ENCODE assay signal across 33 cellular contexts in genomic region chr2:208074610-208075356, GRCh38. TPM values are rescaled to one million over a fixed set of nuclear protein-coding genes. Genes with fewer than 3 reads are reported as not detected.
DNase-seq lines count a peak whose midpoint lies in the region; ATAC-seq and TF ChIP-seq lines count a peak whose summit lies in the region.
"Had no signal": no experiment of that assay in that cellular context is flagged by ENCODE, and none has a peak within 500 bp of the region (broad histone marks: within the 10 kb centered on the region; RNA-seq: fewer than 3 reads in every experiment).

No MANE protein-coding gene starts in this region.

- TF ChIP-seq POLR2A in IMR-90 (IDR thresholded peaks at IDR 0.05; ENCODE audit: low read depth, low read length) = no peak

- H3K79me1 ChIP-seq in IMR-90 (ENCODE audit: low read depth in 1 of 2, low read length in 2 of 2) (no peaks in the 10 kb centered on the region), mesendoderm (ENCODE audit: low read length) (no peaks in the 10 kb centered on the region)

- H3K4ac ChIP-seq in IMR-90 (ENCODE audit: low read depth, low read length) (no peak overlapping the region), mesendoderm (ENCODE audit: low read depth, low read length) (no peak overlapping the region)

- H2AK9ac ChIP-seq in IMR-90 (replicated peaks; ENCODE audit: low read depth, low read length, poor library complexity) = no peak overlapping the region

- H2BK15ac ChIP-seq in IMR-90 (ENCODE audit: low read depth, low read length) (no peak overlapping the region), mesendoderm (replicated peaks; ENCODE audit: low read depth) (no peak overlapping the region)

- no peak overlapping the region for H3K56ac ChIP-seq in IMR-90 (ENCODE audit: extremely low read depth, insufficient read depth, low read length)
- peak overlapping the region; percentile 42 for H3K56ac ChIP-seq in mesendoderm (ENCODE audit: low read length)

- CTCF ChIA-PET in IMR-90 (lab: Yijun Ruan, JAX) = no interaction called here

- no peak for TF ChIP-seq RAD21 in IMR-90 (IDR thresholded peaks at IDR 0.05; ENCODE audit: low read length)

- no peak for TF ChIP-seq CTCF in IMR-90 (conservative IDR thresholded peaks at IDR 0.05; ENCODE audit: low read depth, low read length)
- no peak for TF ChIP-seq CTCF in astrocyte of the spinal cord (IDR thresholded peaks at IDR 0.05; ENCODE audit: low read depth, low read length)

- no peak overlapping the region for H2AFZ ChIP-seq in IMR-90 (replicated peaks; ENCODE audit: low read length, poor library complexity)

- H3K9me1 ChIP-seq in IMR-90 (ENCODE audit: insufficient read depth, low read length) = no peaks in the 10 kb centered on the region

- 46% methylated on average over 3 of the region's 9 CpGs; no CpG with 5 or more reads in 1 of the 2 experiments for WGBS in IMR-90 (ENCODE audit: extremely low coverage in 2 of 2, insufficient read length in 1 of 2), 2 experiments
- WGBS in mesendoderm (ENCODE audit: extremely low coverage, insufficient coverage, low lambda C conversion rate) = no CpG with 5 or more reads among the region's 9 CpGs

- H2BK5ac ChIP-seq in IMR-90 (ENCODE audit: low read depth, low read length, poor library complexity, severe bottlenecking) = no peak overlapping the region
- H2BK5ac ChIP-seq in mesendoderm (ENCODE audit: low read length) = no peak overlapping the region

- H3K4me3 ChIP-seq in IMR-90 (ENCODE audit: insufficient read depth, low read depth, low read length) = no peak overlapping the region
- no peak overlapping the region for H3K4me3 ChIP-seq in astrocyte of the spinal cord (ENCODE audit: low read depth, low read length)
- no peak overlapping the region for H3K4me3 ChIP-seq in mesendoderm (ENCODE audit: low read length)
- H3K4me3 ChIP-seq: BLaER1, esophagus muscularis mucosa, heart left ventricle, Peyer's patch had no signal

- dilution Hi-C loops in IMR-90 (cut with HindIII; ENCODE audit: low sequenced_read_pairs, unreplicated experiment) = no loop called here

- no peaks in the 10 kb centered on the region for H3K36me3 ChIP-seq in IMR-90 (ENCODE audit: control insufficient read depth, insufficient read depth, low read length)
- no peaks in the 10 kb centered on the region for H3K36me3 ChIP-seq in mesendoderm (ENCODE audit: control insufficient read depth, insufficient read depth, low read length)
- H3K36me3 ChIP-seq: BLaER1, esophagus muscularis mucosa, heart left ventricle, Peyer's patch had no signal

- H3K4me1 ChIP-seq in IMR-90 (ENCODE audit: control insufficient read depth, insufficient read depth, low read length) (no peaks in the 10 kb centered on the region), mesendoderm (ENCODE audit: control insufficient read depth, low read depth, low read length) (peaks cover 6% of the 10 kb centered on the region)
- H3K4me1 ChIP-seq: esophagus muscularis mucosa, Peyer's patch had no signal

- H3K9ac ChIP-seq in IMR-90 (ENCODE audit: low read depth, low read length) = no peak overlapping the region
- no peak overlapping the region for H3K9ac ChIP-seq in mesendoderm (ENCODE audit: low read length)
- H3K9ac ChIP-seq: BLaER1 had no signal

- H3K14ac ChIP-seq in IMR-90 (replicated peaks; ENCODE audit: low read depth, low read length) = no peak overlapping the region

- no peaks in the 10 kb centered on the region for H3K79me2 ChIP-seq in mesendoderm (ENCODE audit: control insufficient read depth, insufficient read depth, low read length)

- H2AK5ac ChIP-seq in IMR-90 (ENCODE audit: low read depth, low read length) = no peak overlapping the region
- no peak overlapping the region for H2AK5ac ChIP-seq in mesendoderm (ENCODE audit: low read length)

- H4K91ac ChIP-seq in IMR-90 (ENCODE audit: insufficient read depth, low read depth, low read length) = no peak overlapping the region

- H3K23ac ChIP-seq in IMR-90 (ENCODE audit: low read depth, low read length) (no peak overlapping the region), mesendoderm (ENCODE audit: low read length) (no peak overlapping the region)

- no peak overlapping the region for H3K18ac ChIP-seq in IMR-90 (ENCODE audit: low read depth, low read length)
- H3K18ac ChIP-seq in mesendoderm (ENCODE audit: low read length) = no peak overlapping the region

- H3K4me2 ChIP-seq in IMR-90 (ENCODE audit: low read depth, low read length) = no peak overlapping the region
- H3K4me2 ChIP-seq in mesendoderm (ENCODE audit: low read length) = no peak overlapping the region
- H3K4me2 ChIP-seq: BLaER1 had no signal

- H3K27me3 ChIP-seq in IMR-90 (ENCODE audit: control insufficient read depth, insufficient read depth, low read length) (peaks cover 9% of the 10 kb centered on the region), mesendoderm (ENCODE audit: insufficient read depth, low read length, poor library complexity) (no peaks in the 10 kb centered on the region)
- H3K27me3 ChIP-seq: BLaER1, Peyer's patch had no signal

- intact Hi-C loops in IMR-90 (cut with micrococcal nuclease) = loop anchor here (5.0 to 10.0 kb wide), 3 partner anchors 102 to 1090 kb away; no protein-coding TSS in a partner anchor

- ATAC-seq in IMR-90 (ENCODE audit: low read depth) = peak; percentile 40

- in situ Hi-C loops in IMR-90 (cut with MboI; ENCODE audit: low sequenced_read_pairs) = loop anchor here (5.0 to 25.0 kb wide), 3 partner anchors 327 to 587 kb away; partner anchors contain the start of gene METTL21A
- in situ Hi-C loops in astrocyte of the spinal cord (cut with HindIII; ENCODE audit: low sequenced_read_pairs) = no loop called here

- DNase-seq in IMR-90 (no peak), astrocyte of the spinal cord (ENCODE audit: low read depth, low spot score) (peak; percentile 42), mesendoderm (no peak), superior temporal gyrus (ENCODE audit: extremely low spot score) (peak; percentile 44), DMS79 (lab: John Stamatoyannopoulos, UW) (no peak), NCI-H82 (lab: John Stamatoyannopoulos, UW) (no peak), NCI-H510A (lab: John Stamatoyannopoulos, UW) (no peak)
- DNase-seq: activated CD4-positive, alpha-beta T cell treated with anti-CD3 and anti-CD28 coated beads for 48 hours; activated effector memory CD4-positive, alpha-beta T cell treated with anti-CD3 and anti-CD28 coated beads, Interleukin-2, amount 50 U/mL, for 16 hours; activated naive CD8-positive, alpha-beta T cell treated with anti-CD3 and anti-CD28 coated beads for 36 hours; caudate nucleus; dermis blood vessel endothelial cell; DMS 273 treated with DMSO at 0.1 percent for 48 hours; foreskin fibroblast; heart left ventricle; islet precursor cell; Kasumi-1; NCI-H1417 treated with DMSO at 0.1 percent for 48 hours; NCI-H2029 treated with DMSO at 0.1 percent for 48 hours; NCI-H226; Peyer's patch; right cardiac atrium; SHP77 treated with DMSO at 0.1 percent for 48 hours; stimulated activated CD8-positive, alpha-beta memory T cell treated with anti-CD3 and anti-CD28 coated beads, Interleukin-4, amount 100 ng/mL, for 48 hours; T-helper 2 cell had no signal

- no peak overlapping the region for H2BK20ac ChIP-seq in IMR-90 (ENCODE audit: low read depth, low read length)

- H4K20me1 ChIP-seq in IMR-90 (ENCODE audit: insufficient read depth, low read length) = no peaks in the 10 kb centered on the region
- H4K20me1 ChIP-seq: BLaER1 had no signal

- H4K8ac ChIP-seq in IMR-90 (ENCODE audit: low read depth in 2 of 2, low read length in 2 of 2) (no peak overlapping the region), mesendoderm (ENCODE audit: low read depth, low read length) (no peak overlapping the region)

- POLR2A ChIA-PET in IMR-90 (lab: Charles Lee; ENCODE audit: unreplicated experiment) = no interaction called here

- H4K5ac ChIP-seq in IMR-90 (ENCODE audit: low read depth, low read length) = no peak overlapping the region
- no peak overlapping the region for H4K5ac ChIP-seq in mesendoderm (ENCODE audit: low read length)

- no TSS peak for BruUV-seq in IMR-90 (replicated peaks; lab: Mats Ljungman, UMichigan)

- H2BK120ac ChIP-seq in IMR-90 (ENCODE audit: low read depth, low read length) (no peak overlapping the region), mesendoderm (ENCODE audit: low read depth, low read length) (no peak overlapping the region)

- H3K9me3 ChIP-seq in IMR-90 (ENCODE audit: control insufficient read depth, insufficient read depth, low read length) = no peaks in the 10 kb centered on the region
- H3K9me3 ChIP-seq: esophagus muscularis mucosa, Peyer's patch had no signal

- H3K27ac ChIP-seq in IMR-90 (ENCODE audit: insufficient read depth, low read length) (no peak overlapping the region), mesendoderm (ENCODE audit: low read depth, low read length) (no peak overlapping the region)
- H3K27ac ChIP-seq: BLaER1, esophagus muscularis mucosa, heart left ventricle, Peyer's patch, VCaP had no signal

TF ChIP-seq in IMR-90, 13 proteins besides CTCF, POLR2A, EP300 and RAD21:
- TF ChIP-seq MXI1 (IDR thresholded peaks at IDR 0.05; ENCODE audit: borderline replicate concordance, low read depth, low read length) (no peak), MAZ (IDR thresholded peaks at IDR 0.05; ENCODE audit: borderline replicate concordance, low read depth, low read length) (no peak)
TF ChIP-seq in IMR-90: peak in this region for 0.

RNA-seq across cellular contexts. Expression of gene PLEKHM3, which starts 49.5 kb away (rescaled TPM):
- total RNA-seq in IMR-90 (2012; rRNA removed) = 8.6 and 11.3 TPM in 2 replicates
- 2.1 and 2.4 TPM in 2 replicates for polyA plus RNA-seq in IMR-90 (2012; rRNA removed)
- polyA plus RNA-seq in IMR-90 (2012; cell fraction: cytosol; rRNA removed) = 1.2 and 1.5 TPM in 2 replicates
- 1.1 and 2.4 TPM in 2 replicates for polyA plus RNA-seq in IMR-90 (2012; cell fraction: nucleus; rRNA removed; ENCODE audit: low replicate concordance)
- polyA plus RNA-seq in mesendoderm (2013, experiment 1 of 2) = 2.7 TPM
- 2.5 TPM for polyA plus RNA-seq in mesendoderm (2013, experiment 2 of 2)

RNA-seq across cellular contexts. Expression of gene CRYGD, which starts 49.5 kb away (rescaled TPM):
- not detected in 2 replicates for total RNA-seq in IMR-90 (2012; rRNA removed)
- not detected in 2 replicates for polyA plus RNA-seq in IMR-90 (2012; rRNA removed)
- polyA plus RNA-seq in IMR-90 (2012; cell fraction: cytosol; rRNA removed) = not detected in 2 replicates
- polyA plus RNA-seq in IMR-90 (2012; cell fraction: nucleus; rRNA removed; ENCODE audit: low replicate concordance) = not detected in 2 replicates
- polyA plus RNA-seq in mesendoderm (2013, experiment 1 of 2) = 2.1 TPM
- 1.9 TPM for polyA plus RNA-seq in mesendoderm (2013, experiment 2 of 2)
- total RNA-seq: activated CD8-positive, alpha-beta memory T cell treated with anti-CD3 and anti-CD28 coated beads for 36 hours; activated naive CD8-positive, alpha-beta T cell treated with anti-CD3 and anti-CD28 coated beads for 36 hours; astrocyte; dermis blood vessel endothelial cell; esophagus muscularis mucosa; heart left ventricle; lower leg skin; mononuclear cell; Peyer's patch had no signal
- polyA plus RNA-seq: heart left ventricle, right cardiac atrium had no signal

RNA-seq across cellular contexts. Expression of gene CRYGC, which starts 54.8 kb away (rescaled TPM):
- not detected in 2 replicates for total RNA-seq in IMR-90 (2012; rRNA removed)
- polyA plus RNA-seq in IMR-90 (2012; rRNA removed) = not detected in 2 replicates
- not detected in 2 replicates for polyA plus RNA-seq in IMR-90 (2012; cell fraction: cytosol; rRNA removed)
- not detected in 2 replicates for polyA plus RNA-seq in IMR-90 (2012; cell fraction: nucleus; rRNA removed; ENCODE audit: low replicate concordance)
- not detected for polyA plus RNA-seq in mesendoderm (2013, experiment 1 of 2)
- not detected for polyA plus RNA-seq in mesendoderm (2013, experiment 2 of 2)
- total RNA-seq: activated CD8-positive, alpha-beta memory T cell treated with anti-CD3 and anti-CD28 coated beads for 36 hours; activated naive CD8-positive, alpha-beta T cell treated with anti-CD3 and anti-CD28 coated beads for 36 hours; astrocyte; dermis blood vessel endothelial cell; esophagus muscularis mucosa; heart left ventricle; lower leg skin; mononuclear cell; Peyer's patch; right cardiac atrium had no signal
- polyA plus RNA-seq: heart left ventricle, right cardiac atrium, thymus had no signal

Comparison
In these comparisons a context has a peak if more than half of its experiments do, and no peak if none do; other contexts are left out.
1. DNase-seq: peak in astrocyte of the spinal cord (single experiment) and superior temporal gyrus (single experiment); none in IMR-90 (single experiment), mesendoderm (single experiment), DMS79 (single experiment), NCI-H82 (single experiment) and NCI-H510A (single experiment).